In the genomic region with DNA sequence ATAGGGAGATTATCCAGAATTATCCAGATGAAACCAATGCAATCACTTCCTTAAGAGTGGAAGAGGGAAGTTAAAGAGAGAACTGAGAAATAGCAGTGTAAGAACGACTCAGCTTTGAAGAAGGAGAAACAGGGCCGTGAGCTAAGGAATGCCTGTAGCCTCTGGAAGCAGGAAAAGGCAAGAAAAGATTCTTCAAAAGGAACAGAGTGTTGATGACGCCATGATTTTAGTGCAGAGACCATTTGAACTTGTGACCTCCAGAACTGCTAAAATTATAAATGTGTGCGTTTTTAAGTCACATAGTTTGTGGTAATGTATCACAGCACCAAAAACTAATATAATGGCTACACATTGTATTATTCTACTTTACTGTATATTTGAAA, we compare ENCODE assay signal across 8 cellular contexts. TPM values are rescaled to one million over a fixed set of nuclear protein-coding genes. Genes with fewer than 3 reads are reported as not detected.
DNase-seq lines count a peak whose midpoint lies in the region; ATAC-seq and TF ChIP-seq lines count a peak whose summit lies in the region.

No MANE protein-coding gene starts in this region.

- H3K4me1 ChIP-seq in CD8-positive, alpha-beta T cell (ENCODE audit: insufficient read depth, low read length) = peaks cover 8% of the 10 kb centered on the region
- H3K4me1 ChIP-seq in mammary epithelial cell (ENCODE audit: insufficient read depth, low read length) = peaks cover 10% of the 10 kb centered on the region
- H3K4me1 ChIP-seq in naive thymus-derived CD4-positive, alpha-beta T cell (ENCODE audit: control insufficient read depth in 2 of 2, insufficient read depth in 2 of 2, low read length in 2 of 2) = peaks cover 3 to 7% of the 10 kb centered on the region in 2 donors

- DNase-seq in CD8-positive, alpha-beta T cell = no peak
- DNase-seq in M059J (ENCODE audit: low read depth) (peak; percentile 52), mammary epithelial cell (no peak), putamen (ENCODE audit: low spot score) (no peak)
- DNase-seq in naive thymus-derived CD4-positive, alpha-beta T cell = no peak
- DNase-seq in stimulated activated naive CD4-positive, alpha-beta T cell treated with Interleukin-2 at 50 U/mL for 16 hours (lab: John Stamatoyannopoulos, UW) = no peak

- POLR2A ChIA-PET in CD8-positive, alpha-beta T cell (lab: Charles Lee) = interaction anchor here (1.0 kb wide), 1 partner anchor 10 kb away, joined by 4 read pairs; no protein-coding TSS in a partner anchor
- POLR2A ChIA-PET in naive thymus-derived CD4-positive, alpha-beta T cell (lab: Charles Lee) = interaction anchor here (1.2 kb wide), 1 partner anchor 427 kb away, joined by 3 read pairs; a partner anchor contains a TSS

- H3K9me3 Mint-ChIP-seq in CD8-positive, alpha-beta T cell = no peaks in the 10 kb centered on the region
- H3K9me3 Mint-ChIP-seq in naive thymus-derived CD4-positive, alpha-beta T cell = peaks cover 0 to 5% (median 0%) of the 10 kb centered on the region in 11 donors

- ATAC-seq in CD8-positive, alpha-beta T cell = no peak
- ATAC-seq in naive thymus-derived CD4-positive, alpha-beta T cell = peak; percentile 42
- ATAC-seq in GM18870 (IDR thresholded peaks at IDR 0.05; ENCODE audit: unreplicated experiment) = no peak
- no peak for ATAC-seq in GM19023 (IDR thresholded peaks at IDR 0.05; ENCODE audit: unreplicated experiment)

- no peaks in the 10 kb centered on the region for H3K9me3 ChIP-seq in CD8-positive, alpha-beta T cell (ENCODE audit: low read length)
- no peaks in the 10 kb centered on the region for H3K9me3 ChIP-seq in mammary epithelial cell (replicated peaks; ENCODE audit: insufficient read depth, low read length)
- H3K9me3 ChIP-seq in naive thymus-derived CD4-positive, alpha-beta T cell (ENCODE audit: control insufficient read depth in 2 of 3, low read length in 3 of 3) = no peaks in the 10 kb centered on the region

- H3K27me3 Mint-ChIP-seq in CD8-positive, alpha-beta T cell (ENCODE audit: low read depth) = no peaks in the 10 kb centered on the region
- H3K27me3 Mint-ChIP-seq in naive thymus-derived CD4-positive, alpha-beta T cell = no peaks in the 10 kb centered on the region

- no peak overlapping the region for H3K9ac ChIP-seq in mammary epithelial cell (ENCODE audit: insufficient read depth, low read length)

- peaks cover 93% of the 10 kb centered on the region for H3K79me2 ChIP-seq in mammary epithelial cell (ENCODE audit: insufficient read depth, low read length)

- H3K36me3 Mint-ChIP-seq in CD8-positive, alpha-beta T cell = no peaks in the 10 kb centered on the region
- H3K36me3 Mint-ChIP-seq in naive thymus-derived CD4-positive, alpha-beta T cell = peaks cover 0 to 20% (median 4%) of the 10 kb centered on the region in 5 donors

- in situ Hi-C loops in mammary epithelial cell (cut with MboI; ENCODE audit: low sequenced_read_pairs in 2 of 2) = no loop called here

- WGBS in mammary epithelial cell (ENCODE audit: low coverage, missing lambda C conversion rate) = 71% methylated on average over 4 of the region's 4 CpGs

- H4K20me1 ChIP-seq in mammary epithelial cell (ENCODE audit: insufficient read depth, low read length) = no peaks in the 10 kb centered on the region

- peaks cover 60% of the 10 kb centered on the region for H3K4me1 Mint-ChIP-seq in CD8-positive, alpha-beta T cell (ENCODE audit: low read depth)
- peaks cover 34 to 74% (median 63%) of the 10 kb centered on the region in 7 donors for H3K4me1 Mint-ChIP-seq in naive thymus-derived CD4-positive, alpha-beta T cell

- H2AFZ ChIP-seq in mammary epithelial cell (ENCODE audit: low read depth, low read length) = no peak overlapping the region

- dilution Hi-C loops in mammary epithelial cell (cut with HindIII; ENCODE audit: low sequenced_read_pairs) = no loop called here

- no peak for TF ChIP-seq CTCF in CD8-positive, alpha-beta T cell (IDR thresholded peaks at IDR 0.05)
- TF ChIP-seq CTCF in mammary epithelial cell (conservative IDR thresholded peaks at IDR 0.05 in 1 of 2, IDR thresholded peaks at IDR 0.05 in 1 of 2; ENCODE audit: extremely low read depth in 1 of 2, insufficient read depth in 1 of 2, low read depth in 1 of 2, low read length in 2 of 2) = no peak

- H3K27ac ChIP-seq in CD8-positive, alpha-beta T cell (ENCODE audit: low read depth, low read length) = no peak overlapping the region
- peak overlapping the region; percentile 25 for H3K27ac ChIP-seq in mammary epithelial cell (ENCODE audit: insufficient read depth, low read depth, low read length)
- no peak overlapping the region for H3K27ac ChIP-seq in naive thymus-derived CD4-positive, alpha-beta T cell (ENCODE audit: low read depth, low read length)

- H3K4me2 ChIP-seq in mammary epithelial cell (ENCODE audit: insufficient read depth, low read depth, low read length) = peak overlapping the region; percentile 35

- H3K27me3 ChIP-seq in CD8-positive, alpha-beta T cell (ENCODE audit: insufficient read depth, low read length) = no peaks in the 10 kb centered on the region
- H3K27me3 ChIP-seq in mammary epithelial cell (ENCODE audit: insufficient read depth, low read length) = no peaks in the 10 kb centered on the region
- H3K27me3 ChIP-seq in naive thymus-derived CD4-positive, alpha-beta T cell (ENCODE audit: control insufficient read depth in 2 of 2, insufficient read depth in 2 of 2, low read length in 2 of 2) = no peaks in the 10 kb centered on the region

- peak overlapping the region; percentile 38 for H3K27ac Mint-ChIP-seq in CD8-positive, alpha-beta T cell
- peak overlapping the region in 4 of 9 donors; percentile 20 to 70 (median 50) for H3K27ac Mint-ChIP-seq in naive thymus-derived CD4-positive, alpha-beta T cell

- CTCF ChIA-PET in CD8-positive, alpha-beta T cell (lab: Charles Lee) = interaction anchor here (0.6 to 1.7 kb wide), 4 partner anchors 10 to 98 kb away, joined by 3 to 5 read pairs (median 3); no protein-coding TSS in a partner anchor
- CTCF ChIA-PET in mammary epithelial cell (lab: Charles Lee; ENCODE audit: low non-redundant PET) = no interaction called here
- CTCF ChIA-PET in naive thymus-derived CD4-positive, alpha-beta T cell (lab: Charles Lee) = interaction anchor here (0.7 to 0.9 kb wide), 2 partner anchors 7 to 19 kb away, joined by 3 to 4 read pairs; no protein-coding TSS in a partner anchor

- H3K36me3 ChIP-seq in CD8-positive, alpha-beta T cell (ENCODE audit: insufficient read depth, low read length) = no peaks in the 10 kb centered on the region
- H3K36me3 ChIP-seq in mammary epithelial cell (ENCODE audit: insufficient read depth, low read length) = no peaks in the 10 kb centered on the region
- H3K36me3 ChIP-seq in naive thymus-derived CD4-positive, alpha-beta T cell (ENCODE audit: control insufficient read depth in 2 of 3, insufficient read depth in 3 of 3, low read length in 3 of 3) = no peaks in the 10 kb centered on the region

- intact Hi-C loops in CD8-positive, alpha-beta T cell (cut with DNase I, micrococcal nuclease) = no loop called here
- intact Hi-C loops in mammary epithelial cell (cut with micrococcal nuclease) = no loop called here
- intact Hi-C loops in naive thymus-derived CD4-positive, alpha-beta T cell (cut with micrococcal nuclease) = loop anchor here in 1 of 2 donors (1.0 kb wide), 1 partner anchor 8 kb away; no protein-coding TSS in a partner anchor

- no peak overlapping the region for H3K4me3 Mint-ChIP-seq in CD8-positive, alpha-beta T cell
- peak overlapping the region in 4 of 10 donors; percentile 6 to 59 (median 34) for H3K4me3 Mint-ChIP-seq in naive thymus-derived CD4-positive, alpha-beta T cell

- no peak overlapping the region for H3K4me3 ChIP-seq in CD8-positive, alpha-beta T cell (ENCODE audit: low read depth, low read length)
- no peak overlapping the region for H3K4me3 ChIP-seq in mammary epithelial cell (replicated peaks in 1 of 3; ENCODE audit: insufficient read depth in 1 of 3, low read depth in 2 of 3, low read length in 3 of 3)
- no peak overlapping the region for H3K4me3 ChIP-seq in naive thymus-derived CD4-positive, alpha-beta T cell (ENCODE audit: low read length)

- BruUV-seq in mammary epithelial cell (replicated peaks; lab: Mats Ljungman, UMichigan) = no TSS peak

RNA-seq across cellular contexts. Expression of a gene that starts 32.7 kb away (rescaled TPM):
- total RNA-seq in CD8-positive, alpha-beta T cell = 10 to 100 TPM; 54.8 to 58.8 TPM
- total RNA-seq in M059J (2014; rRNA removed; shearing (Covaris generic)) = 74.6 and 82.9 TPM in 2 replicates
- 10 to 100 TPM; 40.0 to 67.3 TPM for total RNA-seq in mammary epithelial cell
- polyA plus RNA-seq in mammary epithelial cell = 38.9 TPM
- 84.7 TPM for polyA minus RNA-seq in mammary epithelial cell
- 10 to 100 TPM; 45.2 to 74.6 (median 53.7) TPM for total RNA-seq in naive thymus-derived CD4-positive, alpha-beta T cell
- polyA plus RNA-seq in naive thymus-derived CD4-positive, alpha-beta T cell = 1 to 10 TPM; 8.8 to 8.9 TPM
